ENCODE assay signal across 22 cellular contexts in the genomic region with DNA sequence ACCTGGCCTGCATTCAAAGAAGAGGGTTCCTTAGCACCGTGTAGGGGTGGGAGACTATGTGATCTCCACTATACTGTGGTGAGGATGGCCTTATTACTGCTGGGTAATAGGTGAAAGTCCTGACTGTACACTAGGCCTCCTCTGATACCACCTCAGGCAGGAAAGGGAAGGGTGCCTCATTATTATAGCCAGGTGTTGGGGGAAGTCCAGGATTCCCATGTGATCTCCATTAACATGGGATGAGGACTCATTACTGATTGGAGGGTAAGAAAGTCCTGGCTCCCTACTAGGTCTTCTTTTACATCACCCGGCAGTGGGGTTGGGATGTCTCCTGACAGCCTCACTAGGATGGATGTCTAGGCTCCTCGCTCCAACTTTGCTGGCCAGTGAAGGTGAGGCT.
DNase-seq lines count a peak whose midpoint lies in the region; ATAC-seq and TF ChIP-seq lines count a peak whose summit lies in the region.
"Had no signal": no experiment of that assay in that cellular context is flagged by ENCODE, and none has a peak within 500 bp of the region (broad histone marks: within the 10 kb centered on the region; RNA-seq: fewer than 3 reads in every experiment).

No MANE protein-coding gene starts in this region.

- no peaks in the 10 kb centered on the region for H3K79me2 ChIP-seq in smooth muscle cell (ENCODE audit: low read depth)

- peak overlapping the region in 1 of 2 experiments; percentile 3 for H2BK12ac ChIP-seq in mesenchymal stem cell (ENCODE audit: low read length in 2 of 2)

- TF ChIP-seq RAD21 in IMR-90 (IDR thresholded peaks at IDR 0.05; ENCODE audit: low read length) = no peak

- H2BK15ac ChIP-seq in IMR-90 (ENCODE audit: low read depth, low read length) (peak overlapping the region; percentile 15; the same call in 1 of the 3 replicates), mesenchymal stem cell (ENCODE audit: low read depth, poor library complexity, severe bottlenecking) (no peak overlapping the region)

- H3K23ac ChIP-seq in IMR-90 (ENCODE audit: low read depth, low read length) (no peak overlapping the region), mesenchymal stem cell (ENCODE audit: low read length in 2 of 2) (no peak overlapping the region)

- H4K20me1 ChIP-seq in IMR-90 (ENCODE audit: insufficient read depth, low read length) (no peaks in the 10 kb centered on the region), smooth muscle cell (ENCODE audit: low read depth) (no peaks in the 10 kb centered on the region)
- H4K20me1 ChIP-seq: BLaER1 had no signal

- H3K9ac ChIP-seq in IMR-90 (ENCODE audit: low read depth, low read length) (no peak overlapping the region), mesenchymal stem cell (ENCODE audit: low read length) (no peak overlapping the region), smooth muscle cell (ENCODE audit: low read depth) (no peak overlapping the region)
- H3K9ac ChIP-seq: BLaER1 had no signal

- H3K4me2 ChIP-seq in IMR-90 (ENCODE audit: low read depth, low read length) = no peak overlapping the region
- no peak overlapping the region for H3K4me2 ChIP-seq in mesenchymal stem cell (ENCODE audit: low read length, poor library complexity, severe bottlenecking)
- H3K4me2 ChIP-seq in smooth muscle cell = no peak overlapping the region
- H3K4me2 ChIP-seq: BLaER1 had no signal

- WGBS in IMR-90 (ENCODE audit: extremely low coverage in 2 of 2, insufficient read length in 1 of 2), 2 experiments = no CpG with 5 or more reads among the region's 3 CpGs
- 90% methylated on average over 3 of the region's 3 CpGs for WGBS in mesenchymal stem cell
- 95% methylated on average over 3 of the region's 3 CpGs for WGBS in smooth muscle cell (ENCODE audit: low lambda C conversion rate)

- no TSS peak for BruUV-seq in IMR-90 (replicated peaks; lab: Mats Ljungman, UMichigan)

- H2BK5ac ChIP-seq in IMR-90 (ENCODE audit: low read depth, low read length, poor library complexity, severe bottlenecking) = no peak overlapping the region
- H2BK5ac ChIP-seq in mesenchymal stem cell (ENCODE audit: low read depth, low read length, poor library complexity, severe bottlenecking) = peak overlapping the region; percentile 79

- H3K9me1 ChIP-seq in IMR-90 (ENCODE audit: insufficient read depth, low read length) = peaks cover 2% of the 10 kb centered on the region; the same call in 1 of the 2 replicates

- peak overlapping the region; percentile 66 for H2BK120ac ChIP-seq in IMR-90 (ENCODE audit: low read depth, low read length)
- H2BK120ac ChIP-seq in mesenchymal stem cell (ENCODE audit: low read depth, low read length) = no peak overlapping the region

- H4K8ac ChIP-seq in IMR-90 (ENCODE audit: low read depth in 2 of 2, low read length in 2 of 2) = peak overlapping the region; percentile 60 to 65; a peak in 3 of 4 replicates
- peak overlapping the region; percentile 80 for H4K8ac ChIP-seq in mesenchymal stem cell (ENCODE audit: low read length)

- in situ Hi-C loops in IMR-90 (cut with MboI; ENCODE audit: low sequenced_read_pairs) = no loop called here
- in situ Hi-C loops in astrocyte of the spinal cord (cut with HindIII; ENCODE audit: low sequenced_read_pairs) = no loop called here

- dilution Hi-C loops in IMR-90 (cut with HindIII; ENCODE audit: low sequenced_read_pairs, unreplicated experiment) = no loop called here

- H3K4me1 ChIP-seq in IMR-90 (ENCODE audit: control insufficient read depth, insufficient read depth, low read length) (no peaks in the 10 kb centered on the region), mesenchymal stem cell (ENCODE audit: control insufficient read depth, insufficient read depth, low read depth, low read length) (peaks cover 2% of the 10 kb centered on the region), smooth muscle cell (ENCODE audit: low read depth) (peaks cover 5% of the 10 kb centered on the region)
- H3K4me1 ChIP-seq: BLaER1 had no signal

- no peak overlapping the region for H3K56ac ChIP-seq in IMR-90 (ENCODE audit: extremely low read depth, insufficient read depth, low read length)

- H3K27ac ChIP-seq in IMR-90 (ENCODE audit: insufficient read depth, low read length) (no peak overlapping the region), mesenchymal stem cell (ENCODE audit: low read length, poor library complexity, severe bottlenecking) (peak overlapping the region; percentile 97), smooth muscle cell (ENCODE audit: low read depth) (peak overlapping the region; percentile 53)
- H3K27ac ChIP-seq: BLaER1, RWPE1 had no signal

- H2AK5ac ChIP-seq in IMR-90 (ENCODE audit: low read depth, low read length) (no peak overlapping the region), mesenchymal stem cell (ENCODE audit: low read length, severe bottlenecking) (peak overlapping the region; percentile 24)

- no peak overlapping the region for H2BK20ac ChIP-seq in IMR-90 (ENCODE audit: low read depth, low read length)

- H2AFZ ChIP-seq in IMR-90 (replicated peaks; ENCODE audit: low read length, poor library complexity) (no peak overlapping the region), mesenchymal stem cell (ENCODE audit: low read depth, low read length) (no peak overlapping the region), smooth muscle cell (ENCODE audit: low read depth) (peak overlapping the region; percentile 31)

- H3K4me3 ChIP-seq in IMR-90 (ENCODE audit: insufficient read depth, low read depth, low read length) = no peak overlapping the region
- no peak overlapping the region for H3K4me3 ChIP-seq in astrocyte of the spinal cord (ENCODE audit: low read depth, low read length)
- H3K4me3 ChIP-seq in mesenchymal stem cell (ENCODE audit: insufficient read depth in 1 of 2, low read depth in 1 of 2, low read length in 2 of 2) = no peak overlapping the region
- H3K4me3 ChIP-seq in smooth muscle cell = no peak overlapping the region
- H3K4me3 ChIP-seq: BLaER1, K562 had no signal

- intact Hi-C loops in IMR-90 (cut with micrococcal nuclease) = no loop called here

- H3K36me3 ChIP-seq in IMR-90 (ENCODE audit: control insufficient read depth, insufficient read depth, low read length) (no peaks in the 10 kb centered on the region), mesenchymal stem cell (ENCODE audit: control insufficient read depth in 1 of 2, insufficient read depth in 2 of 2, low read depth in 1 of 2, low read length in 2 of 2) (no peaks in the 10 kb centered on the region), smooth muscle cell (ENCODE audit: low read depth) (no peaks in the 10 kb centered on the region)
- H3K36me3 ChIP-seq: BLaER1 had no signal

- ATAC-seq in IMR-90 (ENCODE audit: low read depth) = no peak
- ATAC-seq in GM21619 (IDR thresholded peaks at IDR 0.05; ENCODE audit: unreplicated experiment) = no peak
- ATAC-seq: HepG2, K562 had no signal

- peak overlapping the region; percentile 46; the same call in 1 of the 2 replicates for H3K14ac ChIP-seq in IMR-90 (replicated peaks; ENCODE audit: low read depth, low read length)
- peak overlapping the region in 1 of 2 experiments; percentile 41 for H3K14ac ChIP-seq in mesenchymal stem cell (ENCODE audit: low read length in 2 of 2)

- H3K18ac ChIP-seq in IMR-90 (ENCODE audit: low read depth, low read length) (peak overlapping the region; percentile 60; the same call in 1 of the 2 replicates), mesenchymal stem cell (ENCODE audit: low read depth in 1 of 2, low read length in 2 of 2) (peak overlapping the region; percentile 28 to 34)

- no peak for TF ChIP-seq POLR2A in IMR-90 (IDR thresholded peaks at IDR 0.05; ENCODE audit: low read depth, low read length)

- DNase-seq in IMR-90 (no peak), astrocyte of the spinal cord (ENCODE audit: low read depth, low spot score) (peak; percentile 5), mesenchymal stem cell (no peak), smooth muscle cell (lab: John Stamatoyannopoulos, UW; ENCODE audit: unreplicated experiment) (no peak), activated gamma-delta T cell treated with Interleukin-2 at 50 U/mL for 16 hours (no peak), NCI-H187 treated with DMSO at 0.1 percent for 48 hours (lab: John Stamatoyannopoulos, UW) (no peak)
- DNase-seq: CD4-positive, CD25-positive, alpha-beta regulatory T cell; DMS153; DND-41; Kasumi-1; MV-4-11; NCI-H1105; NCI-H1436 treated with DMSO at 0.1 percent for 48 hours; NCI-H1930; NCI-H446 treated with DMSO at 0.1 percent for 48 hours; NCI-H526 treated with DMSO at 0.1 percent for 48 hours; SHP77 treated with DMSO at 0.1 percent for 48 hours had no signal

- no peaks in the 10 kb centered on the region for H3K9me3 ChIP-seq in IMR-90 (ENCODE audit: control insufficient read depth, insufficient read depth, low read length)
- no peaks in the 10 kb centered on the region for H3K9me3 ChIP-seq in mesenchymal stem cell (ENCODE audit: control insufficient read depth, low read length)
- no peaks in the 10 kb centered on the region for H3K9me3 ChIP-seq in smooth muscle cell (replicated peaks; ENCODE audit: low read depth)
- H3K9me3 ChIP-seq: BLaER1 had no signal

- no peaks in the 10 kb centered on the region for H3K79me1 ChIP-seq in IMR-90 (ENCODE audit: low read depth in 1 of 2, low read length in 2 of 2)
- H3K79me1 ChIP-seq in mesenchymal stem cell (replicated peaks; ENCODE audit: low read length, poor library complexity, severe bottlenecking) = no peaks in the 10 kb centered on the region

- H4K91ac ChIP-seq in IMR-90 (ENCODE audit: insufficient read depth, low read depth, low read length) (peak overlapping the region; percentile 74), mesenchymal stem cell (ENCODE audit: low read length) (no peak overlapping the region)

- H3K4ac ChIP-seq in IMR-90 (ENCODE audit: low read depth, low read length) (peak overlapping the region; percentile 39; the same call in 1 of the 2 replicates), mesenchymal stem cell (ENCODE audit: low read depth in 1 of 2, low read length in 2 of 2) (no peak overlapping the region)

- CTCF ChIA-PET in IMR-90 (lab: Yijun Ruan, JAX) = no interaction called here

- TF ChIP-seq CTCF in IMR-90 (conservative IDR thresholded peaks at IDR 0.05; ENCODE audit: low read depth, low read length) (no peak), astrocyte of the spinal cord (IDR thresholded peaks at IDR 0.05; ENCODE audit: low read depth, low read length) (no peak), smooth muscle cell (IDR thresholded peaks at IDR 0.05; ENCODE audit: borderline replicate concordance, insufficient read depth, poor library complexity, severe bottlenecking) (no peak)

- POLR2A ChIA-PET in IMR-90 (lab: Charles Lee; ENCODE audit: unreplicated experiment) = no interaction called here

- no peaks in the 10 kb centered on the region for H3F3A ChIP-seq in smooth muscle cell (ENCODE audit: low read depth)

- H2AK9ac ChIP-seq in IMR-90 (replicated peaks; ENCODE audit: low read depth, low read length, poor library complexity) = peak overlapping the region; percentile 38

- H3K27me3 ChIP-seq in IMR-90 (ENCODE audit: control insufficient read depth, insufficient read depth, low read length) (no peaks in the 10 kb centered on the region), mesenchymal stem cell (ENCODE audit: control insufficient read depth in 1 of 2, insufficient read depth in 1 of 2, low read length in 2 of 2) (no peaks in the 10 kb centered on the region), smooth muscle cell (ENCODE audit: low read depth) (no peaks in the 10 kb centered on the region)
- H3K27me3 ChIP-seq: BLaER1 had no signal

- no peak overlapping the region for H4K5ac ChIP-seq in IMR-90 (ENCODE audit: low read depth, low read length)

TF ChIP-seq in IMR-90, 13 proteins besides CTCF, POLR2A, EP300 and RAD21 (continues in another document):
- TF ChIP-seq MAFK (IDR thresholded peaks at IDR 0.05; ENCODE audit: low read depth, low read length) = no peak
